Comparison of ENCODE assay signal across 8 cellular contexts in the genomic region with DNA sequence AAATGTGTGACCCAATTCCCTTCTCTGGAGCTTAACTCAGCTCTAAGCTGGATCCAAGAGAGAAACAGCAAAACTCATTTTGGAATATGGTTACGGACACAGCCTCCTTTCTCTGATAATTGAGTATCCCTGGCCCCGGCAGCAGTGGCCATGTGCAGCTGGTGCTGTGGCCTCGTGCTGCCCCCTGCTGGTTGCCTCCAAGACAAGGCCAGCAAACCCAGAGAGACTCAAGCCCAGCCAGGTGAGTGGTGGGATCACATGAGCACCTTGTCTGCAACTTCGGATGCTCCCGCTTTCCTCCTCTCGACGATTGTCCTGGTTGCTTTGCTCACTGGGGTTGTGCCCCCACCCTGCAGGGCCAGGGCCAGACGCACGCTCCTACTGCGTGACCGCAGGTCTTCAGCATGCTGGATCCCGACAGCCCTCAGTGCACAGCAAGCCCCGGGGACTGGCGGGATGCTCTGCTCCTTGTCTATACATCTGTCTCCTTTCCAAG. TPM values are rescaled to one million over a fixed set of nuclear protein-coding genes. Genes with fewer than 3 reads are reported as not detected.
DNase-seq lines count a peak whose midpoint lies in the region; ATAC-seq, FAIRE-seq and TF ChIP-seq lines count a peak whose summit lies in the region.

No MANE protein-coding gene starts in this region.

- peaks cover 5% of the 10 kb centered on the region for H3K4me1 ChIP-seq in testis

- H3K36me3 ChIP-seq in testis (ENCODE audit: low read depth, missing control alignments), result no peaks in the 10 kb centered on the region

- ATAC-seq in GM19372 (IDR thresholded peaks at IDR 0.05; ENCODE audit: low read depth, unreplicated experiment), result peak; percentile 82
- ATAC-seq in HG03571 (IDR thresholded peaks at IDR 0.05; ENCODE audit: unreplicated experiment), result peak; percentile 78
- peak; percentile 76 for ATAC-seq in omental fat pad (ENCODE audit: low FRiP score)

- no peaks in the 10 kb centered on the region for H3K27me3 ChIP-seq in testis

- no peak for TF ChIP-seq POLR2A in testis (IDR thresholded peaks at IDR 0.05)

- intact Hi-C loops in testis (cut with DNase I; ENCODE audit: low total_unique reads), result no loop called here

- no peak for FAIRE-seq in frontal cortex (lab: Jason Lieb, UNC)

- no peak overlapping the region for H3K4me3 ChIP-seq in testis

- DNase-seq in COLO829 (ENCODE audit: low spot score) (peak; percentile 35), RKO (ENCODE audit: low spot score) (peak; percentile 35), frontal cortex (ENCODE audit: low spot score in 2 of 2) (peak; percentile 34 to 64), omental fat pad (ENCODE audit: low spot score) (peak; percentile 60), testis (peak; percentile 90)
- DNase-seq in activated effector memory CD4-positive, alpha-beta T cell treated with Interleukin-2 at 50 U/mL for 16 hours, result peak; percentile 56

- H3K27ac ChIP-seq in testis, result no peak overlapping the region

- 30 to 41% methylated on average over 14 of the region's 14 CpGs for WGBS in testis, 2 donors

- no peaks in the 10 kb centered on the region for H3K9me3 ChIP-seq in testis

- TF ChIP-seq CTCF in omental fat pad (IDR thresholded peaks at IDR 0.05), result peak in 1 of 3 donors; percentile 92
- peak; percentile 89 to 95 (median 89) for TF ChIP-seq CTCF in testis (IDR thresholded peaks at IDR 0.05)

RNA-seq across cellular contexts. Expression of a gene that starts 19.4 kb away (rescaled TPM):
- total RNA-seq in frontal cortex (0.41 TPM), omental fat pad (under 1 TPM in 2 of 4 donors, not detected in 2; 0.65 to 0.96 TPM), testis (1 to 10 TPM in 1 of 2 donors, under 1 TPM in 1; 0.94 to 1.5 TPM)
- polyA plus RNA-seq in testis (ENCODE audit: insufficient read depth, low read depth, low replicate concordance), result 0.92 TPM

Comparison
In these comparisons a context has a peak if more than half of its experiments do, and no peak if none do; other contexts are left out.
1. DNase-seq: peak in every context shown above with its lines; median percentile 90 in testis; 60 in omental fat pad; 56 in activated effector memory CD4-positive, alpha-beta T cell treated with Interleukin-2 at 50 U/mL for 16 hours; 49 in frontal cortex; 35 in COLO829; 35 in RKO.